2 cellular contexts compared by ENCODE assay signal in the genomic region with DNA sequence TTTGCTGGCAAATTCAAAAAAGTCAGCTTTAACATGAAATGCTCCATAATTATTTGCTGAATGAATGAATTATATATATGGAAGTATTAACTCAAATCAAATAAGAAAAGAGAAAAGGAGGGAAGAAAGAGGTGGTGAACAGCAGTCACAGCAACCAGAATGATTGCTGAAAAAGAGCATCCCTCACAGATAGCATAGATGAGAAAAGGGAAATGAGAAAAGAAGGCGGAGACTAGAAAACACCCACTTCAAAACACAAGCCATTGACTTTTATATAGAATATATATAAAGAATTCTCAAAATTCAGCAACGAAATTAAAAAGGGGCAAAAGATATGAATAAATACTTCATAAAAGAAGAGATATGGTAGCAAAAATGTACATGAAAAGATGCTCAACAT.
TF ChIP-seq lines count a peak whose summit lies in the region.

No MANE protein-coding gene starts in this region.

TF ChIP-seq in GM23338, 12 proteins besides CTCF, POLR2A, EP300 and RAD21 (continues in another document):
- TF ChIP-seq, protein P1, sequence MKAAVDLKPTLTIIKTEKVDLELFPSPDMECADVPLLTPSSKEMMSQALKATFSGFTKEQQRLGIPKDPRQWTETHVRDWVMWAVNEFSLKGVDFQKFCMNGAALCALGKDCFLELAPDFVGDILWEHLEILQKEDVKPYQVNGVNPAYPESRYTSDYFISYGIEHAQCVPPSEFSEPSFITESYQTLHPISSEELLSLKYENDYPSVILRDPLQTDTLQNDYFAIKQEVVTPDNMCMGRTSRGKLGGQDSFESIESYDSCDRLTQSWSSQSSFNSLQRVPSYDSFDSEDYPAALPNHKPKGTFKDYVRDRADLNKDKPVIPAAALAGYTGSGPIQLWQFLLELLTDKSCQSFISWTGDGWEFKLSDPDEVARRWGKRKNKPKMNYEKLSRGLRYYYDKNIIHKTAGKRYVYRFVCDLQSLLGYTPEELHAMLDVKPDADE (IDR thresholded peaks at IDR 0.05) = no peak
- TF ChIP-seq NANOG (IDR thresholded peaks at IDR 0.05; ENCODE audit: borderline replicate concordance) (no peak), EZH2 (IDR thresholded peaks at IDR 0.05; ENCODE audit: low read depth, unreplicated experiment) (no peak), CREB1 (CRISPR knock-in tag; IDR thresholded peaks at IDR 0.05; ENCODE audit: low read depth) (no peak), JUNB (IDR thresholded peaks at IDR 0.05; ENCODE audit: unreplicated experiment) (no peak), POLR2AphosphoS5 (IDR thresholded peaks at IDR 0.05; ENCODE audit: low read depth) (no peak), EZH2phosphoT487 (IDR thresholded peaks at IDR 0.05; ENCODE audit: unreplicated experiment) (no peak), ZNF331 (CRISPR knock-in tag; IDR thresholded peaks at IDR 0.05; ENCODE audit: low read depth) (no peak)
- TF ChIP-seq, protein P2, sequence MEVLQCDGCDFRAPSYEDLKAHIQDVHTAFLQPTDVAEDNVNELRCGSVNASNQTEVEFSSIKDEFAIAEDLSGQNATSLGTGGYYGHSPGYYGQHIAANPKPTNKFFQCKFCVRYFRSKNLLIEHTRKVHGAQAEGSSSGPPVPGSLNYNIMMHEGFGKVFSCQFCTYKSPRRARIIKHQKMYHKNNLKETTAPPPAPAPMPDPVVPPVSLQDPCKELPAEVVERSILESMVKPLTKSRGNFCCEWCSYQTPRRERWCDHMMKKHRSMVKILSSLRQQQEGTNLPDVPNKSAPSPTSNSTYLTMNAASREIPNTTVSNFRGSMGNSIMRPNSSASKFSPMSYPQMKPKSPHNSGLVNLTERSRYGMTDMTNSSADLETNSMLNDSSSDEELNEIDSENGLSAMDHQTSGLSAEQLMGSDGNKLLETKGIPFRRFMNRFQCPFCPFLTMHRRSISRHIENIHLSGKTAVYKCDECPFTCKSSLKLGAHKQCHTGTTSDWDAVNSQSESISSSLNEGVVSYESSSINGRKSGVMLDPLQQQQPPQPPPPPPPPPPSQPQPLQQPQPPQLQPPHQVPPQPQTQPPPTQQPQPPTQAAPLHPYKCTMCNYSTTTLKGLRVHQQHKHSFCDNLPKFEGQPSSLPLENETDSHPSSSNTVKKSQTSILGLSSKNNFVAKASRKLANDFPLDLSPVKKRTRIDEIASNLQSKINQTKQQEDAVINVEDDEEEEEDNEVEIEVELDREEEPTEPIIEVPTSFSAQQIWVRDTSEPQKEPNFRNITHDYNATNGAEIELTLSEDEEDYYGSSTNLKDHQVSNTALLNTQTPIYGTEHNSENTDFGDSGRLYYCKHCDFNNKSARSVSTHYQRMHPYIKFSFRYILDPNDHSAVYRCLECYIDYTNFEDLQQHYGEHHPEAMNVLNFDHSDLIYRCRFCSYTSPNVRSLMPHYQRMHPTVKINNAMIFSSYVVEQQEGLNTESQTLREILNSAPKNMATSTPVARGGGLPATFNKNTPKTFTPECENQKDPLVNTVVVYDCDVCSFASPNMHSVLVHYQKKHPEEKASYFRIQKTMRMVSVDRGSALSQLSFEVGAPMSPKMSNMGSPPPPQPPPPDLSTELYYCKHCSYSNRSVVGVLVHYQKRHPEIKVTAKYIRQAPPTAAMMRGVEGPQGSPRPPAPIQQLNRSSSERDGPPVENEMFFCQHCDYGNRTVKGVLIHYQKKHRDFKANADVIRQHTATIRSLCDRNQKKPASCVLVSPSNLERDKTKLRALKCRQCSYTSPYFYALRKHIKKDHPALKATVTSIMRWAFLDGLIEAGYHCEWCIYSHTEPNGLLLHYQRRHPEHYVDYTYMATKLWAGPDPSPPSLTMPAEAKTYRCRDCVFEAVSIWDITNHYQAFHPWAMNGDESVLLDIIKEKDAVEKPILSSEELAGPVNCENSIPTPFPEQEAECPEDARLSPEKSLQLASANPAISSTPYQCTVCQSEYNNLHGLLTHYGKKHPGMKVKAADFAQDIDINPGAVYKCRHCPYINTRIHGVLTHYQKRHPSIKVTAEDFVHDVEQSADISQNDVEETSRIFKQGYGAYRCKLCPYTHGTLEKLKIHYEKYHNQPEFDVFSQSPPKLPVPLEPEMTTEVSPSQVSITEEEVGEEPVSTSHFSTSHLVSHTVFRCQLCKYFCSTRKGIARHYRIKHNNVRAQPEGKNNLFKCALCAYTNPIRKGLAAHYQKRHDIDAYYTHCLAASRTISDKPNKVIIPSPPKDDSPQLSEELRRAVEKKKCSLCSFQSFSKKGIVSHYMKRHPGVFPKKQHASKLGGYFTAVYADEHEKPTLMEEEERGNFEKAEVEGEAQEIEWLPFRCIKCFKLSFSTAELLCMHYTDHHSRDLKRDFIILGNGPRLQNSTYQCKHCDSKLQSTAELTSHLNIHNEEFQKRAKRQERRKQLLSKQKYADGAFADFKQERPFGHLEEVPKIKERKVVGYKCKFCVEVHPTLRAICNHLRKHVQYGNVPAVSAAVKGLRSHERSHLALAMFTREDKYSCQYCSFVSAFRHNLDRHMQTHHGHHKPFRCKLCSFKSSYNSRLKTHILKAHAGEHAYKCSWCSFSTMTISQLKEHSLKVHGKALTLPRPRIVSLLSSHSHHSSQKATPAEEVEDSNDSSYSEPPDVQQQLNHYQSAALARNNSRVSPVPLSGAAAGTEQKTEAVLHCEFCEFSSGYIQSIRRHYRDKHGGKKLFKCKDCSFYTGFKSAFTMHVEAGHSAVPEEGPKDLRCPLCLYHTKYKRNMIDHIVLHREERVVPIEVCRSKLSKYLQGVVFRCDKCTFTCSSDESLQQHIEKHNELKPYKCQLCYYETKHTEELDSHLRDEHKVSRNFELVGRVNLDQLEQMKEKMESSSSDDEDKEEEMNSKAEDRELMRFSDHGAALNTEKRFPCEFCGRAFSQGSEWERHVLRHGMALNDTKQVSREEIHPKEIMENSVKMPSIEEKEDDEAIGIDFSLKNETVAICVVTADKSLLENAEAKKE (CRISPR knock-in tag; IDR thresholded peaks at IDR 0.05) = no peak
- TF ChIP-seq, protein P3, sequence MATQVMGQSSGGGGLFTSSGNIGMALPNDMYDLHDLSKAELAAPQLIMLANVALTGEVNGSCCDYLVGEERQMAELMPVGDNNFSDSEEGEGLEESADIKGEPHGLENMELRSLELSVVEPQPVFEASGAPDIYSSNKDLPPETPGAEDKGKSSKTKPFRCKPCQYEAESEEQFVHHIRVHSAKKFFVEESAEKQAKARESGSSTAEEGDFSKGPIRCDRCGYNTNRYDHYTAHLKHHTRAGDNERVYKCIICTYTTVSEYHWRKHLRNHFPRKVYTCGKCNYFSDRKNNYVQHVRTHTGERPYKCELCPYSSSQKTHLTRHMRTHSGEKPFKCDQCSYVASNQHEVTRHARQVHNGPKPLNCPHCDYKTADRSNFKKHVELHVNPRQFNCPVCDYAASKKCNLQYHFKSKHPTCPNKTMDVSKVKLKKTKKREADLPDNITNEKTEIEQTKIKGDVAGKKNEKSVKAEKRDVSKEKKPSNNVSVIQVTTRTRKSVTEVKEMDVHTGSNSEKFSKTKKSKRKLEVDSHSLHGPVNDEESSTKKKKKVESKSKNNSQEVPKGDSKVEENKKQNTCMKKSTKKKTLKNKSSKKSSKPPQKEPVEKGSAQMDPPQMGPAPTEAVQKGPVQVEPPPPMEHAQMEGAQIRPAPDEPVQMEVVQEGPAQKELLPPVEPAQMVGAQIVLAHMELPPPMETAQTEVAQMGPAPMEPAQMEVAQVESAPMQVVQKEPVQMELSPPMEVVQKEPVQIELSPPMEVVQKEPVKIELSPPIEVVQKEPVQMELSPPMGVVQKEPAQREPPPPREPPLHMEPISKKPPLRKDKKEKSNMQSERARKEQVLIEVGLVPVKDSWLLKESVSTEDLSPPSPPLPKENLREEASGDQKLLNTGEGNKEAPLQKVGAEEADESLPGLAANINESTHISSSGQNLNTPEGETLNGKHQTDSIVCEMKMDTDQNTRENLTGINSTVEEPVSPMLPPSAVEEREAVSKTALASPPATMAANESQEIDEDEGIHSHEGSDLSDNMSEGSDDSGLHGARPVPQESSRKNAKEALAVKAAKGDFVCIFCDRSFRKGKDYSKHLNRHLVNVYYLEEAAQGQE (IDR thresholded peaks at IDR 0.05; ENCODE audit: unreplicated experiment) = no peak

TF ChIP-seq in H1, 55 proteins besides CTCF, POLR2A, EP300 and RAD21:
- TF ChIP-seq EZH2 (IDR thresholded peaks at IDR 0.05; ENCODE audit: low read depth, low read length, severe bottlenecking) (no peak), KDM4A (IDR thresholded peaks at IDR 0.05; ENCODE audit: low read depth, low read length, severe bottlenecking) (no peak), SIN3A (conservative IDR thresholded peaks at IDR 0.05 in 1 of 2, IDR thresholded peaks at IDR 0.05 in 1 of 2; ENCODE audit: low read depth in 1 of 2, low read length in 2 of 2) (no peak), BACH1 (IDR thresholded peaks at IDR 0.05; ENCODE audit: low read length) (no peak), JUN (IDR thresholded peaks at IDR 0.05; ENCODE audit: low read depth, low read length) (no peak), BCL11A (IDR thresholded peaks at IDR 0.05; ENCODE audit: low read depth in 2 of 2, low read length in 2 of 2) (no peak)
